Comparison of ENCODE assay signal across 1 cellular context in the genomic region with DNA sequence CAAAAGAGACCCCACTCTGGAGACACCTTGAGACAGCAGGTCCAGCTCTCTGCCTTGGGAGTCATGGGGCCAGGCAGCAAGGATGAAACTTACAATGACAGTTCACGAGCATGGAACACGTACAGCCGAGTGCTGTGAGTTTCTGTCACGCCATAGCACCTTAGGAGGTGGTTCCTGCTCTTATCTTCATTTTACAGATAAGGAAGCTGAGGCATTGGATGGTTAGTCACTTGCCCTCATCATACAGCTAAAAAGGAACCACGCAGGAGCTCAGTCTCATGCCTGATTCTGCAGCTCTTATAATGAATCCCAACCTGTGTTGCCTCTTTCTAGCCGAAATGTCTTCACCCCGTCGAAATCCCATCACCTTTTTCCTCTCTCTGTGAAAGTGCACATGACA.
TF ChIP-seq lines count a peak whose summit lies in the region.

No MANE protein-coding gene starts in this region.

TF ChIP-seq in GM12878, 131 proteins besides CTCF, POLR2A, EP300 and RAD21:
- no peak for TF ChIP-seq EZH2 (IDR thresholded peaks at IDR 0.05; ENCODE audit: borderline replicate concordance, control insufficient read depth, low read depth, low read length)
- TF ChIP-seq CBX5 (IDR thresholded peaks at IDR 0.05; ENCODE audit: low read depth), result no peak
- TF ChIP-seq PBX3 (IDR thresholded peaks at IDR 0.05; ENCODE audit: insufficient replicate concordance, low read depth, low read length), result no peak
- no peak for TF ChIP-seq ZBED1 (IDR thresholded peaks at IDR 0.05; ENCODE audit: borderline replicate concordance)
- TF ChIP-seq E2F4 (IDR thresholded peaks at IDR 0.05; ENCODE audit: low read depth, low read length), result no peak
- TF ChIP-seq, protein P1, sequence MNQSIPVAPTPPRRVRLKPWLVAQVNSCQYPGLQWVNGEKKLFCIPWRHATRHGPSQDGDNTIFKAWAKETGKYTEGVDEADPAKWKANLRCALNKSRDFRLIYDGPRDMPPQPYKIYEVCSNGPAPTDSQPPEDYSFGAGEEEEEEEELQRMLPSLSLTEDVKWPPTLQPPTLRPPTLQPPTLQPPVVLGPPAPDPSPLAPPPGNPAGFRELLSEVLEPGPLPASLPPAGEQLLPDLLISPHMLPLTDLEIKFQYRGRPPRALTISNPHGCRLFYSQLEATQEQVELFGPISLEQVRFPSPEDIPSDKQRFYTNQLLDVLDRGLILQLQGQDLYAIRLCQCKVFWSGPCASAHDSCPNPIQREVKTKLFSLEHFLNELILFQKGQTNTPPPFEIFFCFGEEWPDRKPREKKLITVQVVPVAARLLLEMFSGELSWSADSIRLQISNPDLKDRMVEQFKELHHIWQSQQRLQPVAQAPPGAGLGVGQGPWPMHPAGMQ (IDR thresholded peaks at IDR 0.05; ENCODE audit: borderline replicate concordance), result no peak
- no peak for TF ChIP-seq TCF7 (IDR thresholded peaks at IDR 0.05; ENCODE audit: borderline replicate concordance)
- TF ChIP-seq MYC (IDR thresholded peaks at IDR 0.05; ENCODE audit: insufficient read depth, insufficient read length, insufficient replicate concordance, low read length, severe bottlenecking), result no peak
- no peak for TF ChIP-seq RBBP5 (conservative IDR thresholded peaks at IDR 0.05)
- no peak for TF ChIP-seq YY1 (IDR thresholded peaks at IDR 0.05; ENCODE audit: low read depth, low read length)
- no peak for TF ChIP-seq ATF7 (IDR thresholded peaks at IDR 0.05; ENCODE audit: low read depth)
